2 cellular contexts compared by ENCODE assay signal in genomic region chr18:74337155-74337911, GRCh38.
TF ChIP-seq lines count a peak whose summit lies in the region.

No MANE protein-coding gene starts in this region.

TF ChIP-seq in GM23338, 12 proteins besides CTCF, POLR2A, EP300 and RAD21 (continued from another document):
- TF ChIP-seq, protein P1, sequence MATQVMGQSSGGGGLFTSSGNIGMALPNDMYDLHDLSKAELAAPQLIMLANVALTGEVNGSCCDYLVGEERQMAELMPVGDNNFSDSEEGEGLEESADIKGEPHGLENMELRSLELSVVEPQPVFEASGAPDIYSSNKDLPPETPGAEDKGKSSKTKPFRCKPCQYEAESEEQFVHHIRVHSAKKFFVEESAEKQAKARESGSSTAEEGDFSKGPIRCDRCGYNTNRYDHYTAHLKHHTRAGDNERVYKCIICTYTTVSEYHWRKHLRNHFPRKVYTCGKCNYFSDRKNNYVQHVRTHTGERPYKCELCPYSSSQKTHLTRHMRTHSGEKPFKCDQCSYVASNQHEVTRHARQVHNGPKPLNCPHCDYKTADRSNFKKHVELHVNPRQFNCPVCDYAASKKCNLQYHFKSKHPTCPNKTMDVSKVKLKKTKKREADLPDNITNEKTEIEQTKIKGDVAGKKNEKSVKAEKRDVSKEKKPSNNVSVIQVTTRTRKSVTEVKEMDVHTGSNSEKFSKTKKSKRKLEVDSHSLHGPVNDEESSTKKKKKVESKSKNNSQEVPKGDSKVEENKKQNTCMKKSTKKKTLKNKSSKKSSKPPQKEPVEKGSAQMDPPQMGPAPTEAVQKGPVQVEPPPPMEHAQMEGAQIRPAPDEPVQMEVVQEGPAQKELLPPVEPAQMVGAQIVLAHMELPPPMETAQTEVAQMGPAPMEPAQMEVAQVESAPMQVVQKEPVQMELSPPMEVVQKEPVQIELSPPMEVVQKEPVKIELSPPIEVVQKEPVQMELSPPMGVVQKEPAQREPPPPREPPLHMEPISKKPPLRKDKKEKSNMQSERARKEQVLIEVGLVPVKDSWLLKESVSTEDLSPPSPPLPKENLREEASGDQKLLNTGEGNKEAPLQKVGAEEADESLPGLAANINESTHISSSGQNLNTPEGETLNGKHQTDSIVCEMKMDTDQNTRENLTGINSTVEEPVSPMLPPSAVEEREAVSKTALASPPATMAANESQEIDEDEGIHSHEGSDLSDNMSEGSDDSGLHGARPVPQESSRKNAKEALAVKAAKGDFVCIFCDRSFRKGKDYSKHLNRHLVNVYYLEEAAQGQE (IDR thresholded peaks at IDR 0.05; ENCODE audit: unreplicated experiment) = no peak
- TF ChIP-seq EZH2phosphoT487 (IDR thresholded peaks at IDR 0.05; ENCODE audit: unreplicated experiment) (no peak), ZNF114 (CRISPR knock-in tag; IDR thresholded peaks at IDR 0.05) (no peak), EZH2 (IDR thresholded peaks at IDR 0.05; ENCODE audit: low read depth, unreplicated experiment) (no peak), JUNB (IDR thresholded peaks at IDR 0.05; ENCODE audit: unreplicated experiment) (no peak)

TF ChIP-seq in K562, 482 proteins besides CTCF, POLR2A, EP300 and RAD21 (continued from another document and continues in another):
- TF ChIP-seq, protein P2, sequence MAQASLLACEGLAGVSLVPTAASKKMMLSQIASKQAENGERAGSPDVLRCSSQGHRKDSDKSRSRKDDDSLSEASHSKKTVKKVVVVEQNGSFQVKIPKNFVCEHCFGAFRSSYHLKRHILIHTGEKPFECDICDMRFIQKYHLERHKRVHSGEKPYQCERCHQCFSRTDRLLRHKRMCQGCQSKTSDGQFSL (CRISPR knock-in tag; IDR thresholded peaks at IDR 0.05) = no peak
- TF ChIP-seq, protein P2 (tag; IDR thresholded peaks at IDR 0.05) = no peak
- TF ChIP-seq RBM14 (IDR thresholded peaks at IDR 0.05; ENCODE audit: borderline replicate concordance, insufficient read depth, low read depth, low read length) (no peak), ZNF165 (CRISPR knock-in tag; IDR thresholded peaks at IDR 0.05; ENCODE audit: borderline replicate concordance) (no peak), WHSC1 (IDR thresholded peaks at IDR 0.05; ENCODE audit: low read length) (no peak), ERF (CRISPR knock-in tag; IDR thresholded peaks at IDR 0.05) (no peak), CBX8 (IDR thresholded peaks at IDR 0.05; ENCODE audit: borderline replicate concordance, extremely low read depth, low read depth, low read length, poor library complexity, severe bottlenecking) (no peak), TRIM24 (IDR thresholded peaks at IDR 0.05) (peak in 1 of 2 experiments; percentile 43; a peak in 1 of 4 replicates), NCOR1 (IDR thresholded peaks at IDR 0.05) (peak; percentile 56; the same call in 1 of the 2 replicates), PKNOX1 (IDR thresholded peaks at IDR 0.05) (peak; percentile 31; the same call in 1 of the 2 replicates), CAMTA2 (CRISPR knock-in tag; conservative IDR thresholded peaks at IDR 0.05) (no peak), ZNF140 (CRISPR knock-in tag; IDR thresholded peaks at IDR 0.05) (no peak), BRD9 (IDR thresholded peaks at IDR 0.05; ENCODE audit: low read depth, partially characterized antibody) (no peak), FOXK2 (conservative IDR thresholded peaks at IDR 0.05 in 1 of 2, IDR thresholded peaks at IDR 0.05 in 1 of 2; ENCODE audit: low read depth in 2 of 2) (0 out of 4 replicates have a peak, but pooled peaks of 1 of the 2 experiments have one; percentile 28), NFE2 (IDR thresholded peaks at IDR 0.05; ENCODE audit: low read depth) (no peak), HDAC2 (IDR thresholded peaks at IDR 0.05) (0 out of 2 replicates have a peak, but pooled peaks have one; percentile 28), SMARCC2 (IDR thresholded peaks at IDR 0.05; ENCODE audit: low read depth) (no peak), JUN (IDR thresholded peaks at IDR 0.05; ENCODE audit: borderline replicate concordance, low read depth, low read length) (no peak), JUN (CRISPR knock-in tag; IDR thresholded peaks at IDR 0.05; ENCODE audit: borderline replicate concordance) (no peak), KLF1 (tag; IDR thresholded peaks at IDR 0.05) (no peak), ZFP1 (CRISPR knock-in tag; IDR thresholded peaks at IDR 0.05) (no peak), MTA2 (IDR thresholded peaks at IDR 0.05; ENCODE audit: low read depth) (peak; percentile 34; the same call in 1 of the 2 replicates), GTF2F1 (IDR thresholded peaks at IDR 0.05; ENCODE audit: low read depth, low read length) (no peak), ATF2 (CRISPR knock-in tag; IDR thresholded peaks at IDR 0.05) (no peak), ZNF384 (IDR thresholded peaks at IDR 0.05; ENCODE audit: low read depth, low read length) (no peak), GABPA (tag; conservative IDR thresholded peaks at IDR 0.05; ENCODE audit: low read depth) (no peak), SIRT6 (IDR thresholded peaks at IDR 0.05; ENCODE audit: low read depth, low read length) (no peak), HDAC1 (IDR thresholded peaks at IDR 0.05) (no peak), ZKSCAN8 (CRISPR knock-in tag; IDR thresholded peaks at IDR 0.05) (no peak), KLF10 (CRISPR knock-in tag; IDR thresholded peaks at IDR 0.05) (no peak), DACH1 (IDR thresholded peaks at IDR 0.05; ENCODE audit: partially characterized antibody) (no peak), ATF7 (IDR thresholded peaks at IDR 0.05) (no peak), TAL1 (IDR thresholded peaks at IDR 0.05) (peak; percentile 60; the same call in 1 of the 2 replicates), RB1 (IDR thresholded peaks at IDR 0.05; ENCODE audit: low read depth) (no peak), POU5F1 (IDR thresholded peaks at IDR 0.05; ENCODE audit: borderline replicate concordance, low read depth, low read length, partially characterized antibody) (no peak), ZNF507 (tag; conservative IDR thresholded peaks at IDR 0.05) (no peak), KAT2B (IDR thresholded peaks at IDR 0.05; ENCODE audit: low read depth, low read length) (no peak), TAF1 (IDR thresholded peaks at IDR 0.05; ENCODE audit: control insufficient read depth, extremely low read depth, insufficient read depth, low read length, severe bottlenecking) (no peak)
- TF ChIP-seq, protein P3, sequence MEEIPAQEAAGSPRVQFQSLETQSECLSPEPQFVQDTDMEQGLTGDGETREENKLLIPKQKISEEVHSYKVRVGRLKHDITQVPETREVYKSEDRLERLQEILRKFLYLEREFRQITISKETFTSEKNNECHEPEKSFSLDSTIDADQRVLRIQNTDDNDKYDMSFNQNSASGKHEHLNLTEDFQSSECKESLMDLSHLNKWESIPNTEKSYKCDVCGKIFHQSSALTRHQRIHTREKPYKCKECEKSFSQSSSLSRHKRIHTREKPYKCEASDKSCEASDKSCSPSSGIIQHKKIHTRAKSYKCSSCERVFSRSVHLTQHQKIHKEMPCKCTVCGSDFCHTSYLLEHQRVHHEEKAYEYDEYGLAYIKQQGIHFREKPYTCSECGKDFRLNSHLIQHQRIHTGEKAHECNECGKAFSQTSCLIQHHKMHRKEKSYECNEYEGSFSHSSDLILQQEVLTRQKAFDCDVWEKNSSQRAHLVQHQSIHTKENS (CRISPR knock-in tag; IDR thresholded peaks at IDR 0.05) = no peak
- TF ChIP-seq, protein P4, sequence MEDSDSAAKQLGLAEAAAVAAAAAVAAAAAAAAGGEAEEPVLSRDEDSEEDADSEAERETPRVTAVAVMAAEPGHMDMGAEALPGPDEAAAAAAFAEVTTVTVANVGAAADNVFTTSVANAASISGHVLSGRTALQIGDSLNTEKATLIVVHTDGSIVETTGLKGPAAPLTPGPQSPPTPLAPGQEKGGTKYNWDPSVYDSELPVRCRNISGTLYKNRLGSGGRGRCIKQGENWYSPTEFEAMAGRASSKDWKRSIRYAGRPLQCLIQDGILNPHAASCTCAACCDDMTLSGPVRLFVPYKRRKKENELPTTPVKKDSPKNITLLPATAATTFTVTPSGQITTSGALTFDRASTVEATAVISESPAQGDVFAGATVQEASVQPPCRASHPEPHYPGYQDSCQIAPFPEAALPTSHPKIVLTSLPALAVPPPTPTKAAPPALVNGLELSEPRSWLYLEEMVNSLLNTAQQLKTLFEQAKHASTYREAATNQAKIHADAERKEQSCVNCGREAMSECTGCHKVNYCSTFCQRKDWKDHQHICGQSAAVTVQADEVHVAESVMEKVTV (CRISPR knock-in tag; IDR thresholded peaks at IDR 0.05) = no peak
- TF ChIP-seq, protein P5, sequence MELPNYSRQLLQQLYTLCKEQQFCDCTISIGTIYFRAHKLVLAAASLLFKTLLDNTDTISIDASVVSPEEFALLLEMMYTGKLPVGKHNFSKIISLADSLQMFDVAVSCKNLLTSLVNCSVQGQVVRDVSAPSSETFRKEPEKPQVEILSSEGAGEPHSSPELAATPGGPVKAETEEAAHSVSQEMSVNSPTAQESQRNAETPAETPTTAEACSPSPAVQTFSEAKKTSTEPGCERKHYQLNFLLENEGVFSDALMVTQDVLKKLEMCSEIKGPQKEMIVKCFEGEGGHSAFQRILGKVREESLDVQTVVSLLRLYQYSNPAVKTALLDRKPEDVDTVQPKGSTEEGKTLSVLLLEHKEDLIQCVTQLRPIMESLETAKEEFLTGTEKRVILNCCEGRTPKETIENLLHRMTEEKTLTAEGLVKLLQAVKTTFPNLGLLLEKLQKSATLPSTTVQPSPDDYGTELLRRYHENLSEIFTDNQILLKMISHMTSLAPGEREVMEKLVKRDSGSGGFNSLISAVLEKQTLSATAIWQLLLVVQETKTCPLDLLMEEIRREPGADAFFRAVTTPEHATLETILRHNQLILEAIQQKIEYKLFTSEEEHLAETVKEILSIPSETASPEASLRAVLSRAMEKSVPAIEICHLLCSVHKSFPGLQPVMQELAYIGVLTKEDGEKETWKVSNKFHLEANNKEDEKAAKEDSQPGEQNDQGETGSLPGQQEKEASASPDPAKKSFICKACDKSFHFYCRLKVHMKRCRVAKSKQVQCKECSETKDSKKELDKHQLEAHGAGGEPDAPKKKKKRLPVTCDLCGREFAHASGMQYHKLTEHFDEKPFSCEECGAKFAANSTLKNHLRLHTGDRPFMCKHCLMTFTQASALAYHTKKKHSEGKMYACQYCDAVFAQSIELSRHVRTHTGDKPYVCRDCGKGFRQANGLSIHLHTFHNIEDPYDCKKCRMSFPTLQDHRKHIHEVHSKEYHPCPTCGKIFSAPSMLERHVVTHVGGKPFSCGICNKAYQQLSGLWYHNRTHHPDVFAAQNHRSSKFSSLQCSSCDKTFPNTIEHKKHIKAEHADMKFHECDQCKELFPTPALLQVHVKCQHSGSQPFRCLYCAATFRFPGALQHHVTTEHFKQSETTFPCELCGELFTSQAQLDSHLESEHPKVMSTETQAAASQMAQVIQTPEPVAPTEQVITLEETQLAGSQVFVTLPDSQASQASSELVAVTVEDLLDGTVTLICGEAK (IDR thresholded peaks at IDR 0.05) = no peak
- TF ChIP-seq, protein P5 (CRISPR knock-in tag; IDR thresholded peaks at IDR 0.05) = no peak
